Comparison of ENCODE assay signal across 12 cellular contexts in the genomic region with DNA sequence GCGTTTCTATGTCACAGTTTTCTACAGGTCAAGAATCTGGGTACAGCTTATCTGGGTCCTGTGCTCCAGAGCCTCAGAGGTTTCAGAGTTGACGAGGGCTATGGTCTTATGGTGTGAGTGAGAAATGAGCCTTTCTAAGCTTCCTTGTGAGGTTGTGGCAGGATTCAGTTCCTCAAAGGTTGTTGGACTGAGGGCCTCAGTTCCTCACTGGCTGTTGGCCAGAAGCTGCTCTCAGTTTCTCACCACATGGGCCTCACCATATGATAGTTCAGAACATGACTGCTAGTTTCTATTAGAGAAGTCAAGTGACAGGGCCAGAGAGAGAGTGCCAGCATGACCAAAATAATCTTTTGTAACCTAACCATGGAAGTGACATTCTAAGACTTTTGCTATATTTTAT.
A peak's percentile ranks its signal among the peaks of the same experiment; 100 is the strongest.
DNase-seq lines count a peak whose midpoint lies in the region; ATAC-seq and TF ChIP-seq lines count a peak whose summit lies in the region.
"Had no signal": no experiment of that assay in that cellular context is flagged by ENCODE, and none has a peak within 500 bp of the region (broad histone marks: within the 10 kb centered on the region; RNA-seq: fewer than 3 reads in every experiment).

No MANE protein-coding gene starts in this region.

- peak; percentile 93 for ATAC-seq in GM19025 (IDR thresholded peaks at IDR 0.05; ENCODE audit: low read depth, unreplicated experiment)
- ATAC-seq in HG02571 (IDR thresholded peaks at IDR 0.05; ENCODE audit: unreplicated experiment), result peak; percentile 97
- peak; percentile 98 for ATAC-seq in HG03378 (IDR thresholded peaks at IDR 0.05; ENCODE audit: unreplicated experiment)
- peak; percentile 43 for ATAC-seq in left lobe of liver
- ATAC-seq: natural killer cell treated with Interleukin-12 subunit alpha and Interleukin-12 subunit beta and Interleukin-15 and Interleukin-18, amount 100 ng/mL, for 72 hours had no signal

- no TSS peak for BruUV-seq in PC-9 (replicated peaks; lab: Mats Ljungman, UMichigan)

- H3K9me3 Mint-ChIP-seq in activated naive CD4-positive, alpha-beta T cell treated with anti-CD3 and anti-CD28 coated beads for 36 hours, result peaks cover 6% of the 10 kb centered on the region

- no peaks in the 10 kb centered on the region for H3K4me1 Mint-ChIP-seq in activated naive CD4-positive, alpha-beta T cell treated with anti-CD3 and anti-CD28 coated beads for 36 hours (ENCODE audit: low read depth)

- intact Hi-C loops in PC-9 (cut with micrococcal nuclease; ENCODE audit: unreplicated experiment), result no loop called here
- intact Hi-C loops in activated naive CD4-positive, alpha-beta T cell treated with anti-CD3 and anti-CD28 coated beads for 36 hours (cut with micrococcal nuclease), result no loop called here

- no peaks in the 10 kb centered on the region for H4K20me1 ChIP-seq in PC-9 (ENCODE audit: insufficient read depth)

- no peaks in the 10 kb centered on the region; the same call in 1 of the 2 replicates for H3K9me3 ChIP-seq in PC-9 (ENCODE audit: insufficient read depth, low read depth)

- no peak overlapping the region for H3K4me2 ChIP-seq in PC-9

- CTCF ChIA-PET in PC-9 (lab: Charles Lee), result no interaction called here
- CTCF ChIA-PET in activated naive CD4-positive, alpha-beta T cell treated with anti-CD3 and anti-CD28 coated beads for 36 hours (lab: Charles Lee), result no interaction called here

- no peaks in the 10 kb centered on the region for H3F3A ChIP-seq in PC-9 (ENCODE audit: insufficient read depth, low read depth)

- no peak overlapping the region for H2AFZ ChIP-seq in PC-9

- H3K4me1 ChIP-seq in PC-9 (replicated peaks; ENCODE audit: insufficient read depth), result no peaks in the 10 kb centered on the region

- DNase-seq in left lobe of liver (ENCODE audit: low spot score) (no peak), NCI-H82 treated with DMSO at 0.1 percent for 48 hours (lab: John Stamatoyannopoulos, UW; ENCODE audit: unreplicated experiment) (no peak), PC-9 (no peak), KG1 (lab: John Stamatoyannopoulos, UW) (no peak)
- DNase-seq in activated naive CD4-positive, alpha-beta T cell treated with anti-CD3 and anti-CD28 coated beads for 36 hours, result no peak
- DNase-seq: activated CD4-positive, alpha-beta T cell treated with anti-CD3 and anti-CD28 coated beads for 1 hour; NCI-H1048 had no signal

- no peaks in the 10 kb centered on the region for H3K27me3 ChIP-seq in PC-9 (ENCODE audit: insufficient read depth, low read depth)

- no peaks in the 10 kb centered on the region for H3K36me3 Mint-ChIP-seq in activated naive CD4-positive, alpha-beta T cell treated with anti-CD3 and anti-CD28 coated beads for 36 hours (ENCODE audit: low read depth)
- H3K36me3 Mint-ChIP-seq: natural killer cell treated with Interleukin-12 subunit alpha and Interleukin-12 subunit beta and Interleukin-15 and Interleukin-18, amount 100 ng/mL, for 72 hours had no signal

- H3K27me3 Mint-ChIP-seq in activated naive CD4-positive, alpha-beta T cell treated with anti-CD3 and anti-CD28 coated beads for 36 hours (ENCODE audit: low read depth), result peaks cover 5% of the 10 kb centered on the region

- no peak overlapping the region for H3K4me3 Mint-ChIP-seq in activated naive CD4-positive, alpha-beta T cell treated with anti-CD3 and anti-CD28 coated beads for 36 hours
- H3K4me3 Mint-ChIP-seq: natural killer cell treated with Interleukin-12 subunit alpha and Interleukin-12 subunit beta and Interleukin-15 and Interleukin-18, amount 100 ng/mL, for 72 hours had no signal

- H3K36me3 ChIP-seq in PC-9 (ENCODE audit: low read depth), result no peaks in the 10 kb centered on the region

- H3K27ac Mint-ChIP-seq in activated naive CD4-positive, alpha-beta T cell treated with anti-CD3 and anti-CD28 coated beads for 36 hours, result no peak overlapping the region
- H3K27ac Mint-ChIP-seq: natural killer cell treated with Interleukin-12 subunit alpha and Interleukin-12 subunit beta and Interleukin-15 and Interleukin-18, amount 100 ng/mL, for 72 hours had no signal

- no peak overlapping the region for H3K27ac ChIP-seq in PC-9
- H3K27ac ChIP-seq: RWPE1 had no signal

- H3K4me3 ChIP-seq in PC-9, result no peak overlapping the region

- no peak for TF ChIP-seq CTCF in PC-9 (conservative IDR thresholded peaks at IDR 0.05)

- H3K79me2 ChIP-seq in PC-9 (ENCODE audit: low read depth), result no peaks in the 10 kb centered on the region

- POLR2A ChIA-PET in PC-9 (lab: Charles Lee; ENCODE audit: unreplicated experiment), result no interaction called here

- no peaks in the 10 kb centered on the region for H3K9me2 ChIP-seq in PC-9 (ENCODE audit: insufficient read depth)

Comparison
In these comparisons a context has a peak if more than half of its experiments do, and no peak if none do; other contexts are left out.
1. ATAC-seq: peak in every context shown above with its lines; median percentile 98 in HG03378; 97 in HG02571; 93 in GM19025; 43 in left lobe of liver.